8 cellular contexts compared by ENCODE assay signal in the genomic region with DNA sequence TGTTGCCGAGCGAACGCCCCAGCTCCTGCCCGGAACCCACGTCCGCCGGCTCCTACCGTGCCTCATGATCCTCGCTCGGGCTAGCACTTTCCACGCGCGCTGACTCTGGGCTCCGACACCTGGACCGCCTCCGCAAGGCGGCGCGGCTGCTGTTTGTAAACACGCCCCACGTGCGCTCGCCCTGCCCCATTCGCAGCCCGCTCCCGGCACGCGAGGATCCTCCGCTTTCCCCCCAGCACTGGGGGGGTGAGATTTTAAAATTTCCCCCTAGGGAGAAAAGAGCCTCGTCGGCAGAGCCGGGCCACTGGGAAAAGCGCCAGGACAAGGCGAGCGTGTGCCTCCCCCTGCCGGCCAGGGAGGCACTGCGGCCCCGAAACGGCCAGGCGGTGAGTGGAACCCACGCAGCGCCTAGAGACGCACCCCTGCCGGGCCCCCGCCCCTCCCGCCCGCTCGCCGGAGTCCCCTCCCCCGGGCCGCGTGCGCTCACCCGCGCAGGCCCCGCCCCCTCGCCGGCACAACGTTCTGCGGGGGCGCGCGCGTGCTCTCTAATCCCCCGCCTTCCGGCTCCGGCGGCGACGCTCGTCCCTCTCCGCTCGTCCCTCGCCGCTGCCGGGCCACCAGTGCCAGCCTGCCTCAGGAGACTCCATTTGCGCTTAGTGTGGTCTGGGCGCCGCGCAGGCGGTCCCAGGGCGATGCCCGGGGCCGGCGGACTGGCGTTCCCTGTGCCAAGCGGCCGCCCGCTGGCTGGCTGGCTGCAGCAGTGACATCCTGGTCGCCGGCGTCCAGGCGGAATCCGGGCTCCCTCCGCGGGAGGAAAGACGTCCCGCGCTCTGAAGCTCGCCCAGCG. TPM values are rescaled to one million over a fixed set of nuclear protein-coding genes. Genes with fewer than 3 reads are reported as not detected.
DNase-seq lines count a peak whose midpoint lies in the region; ATAC-seq and TF ChIP-seq lines count a peak whose summit lies in the region.

A gene (plus strand): TSS at position 548 of the 847 bp plus-strand sequence. CDS start 1,442 bp downstream, outside the sequence.

- H3K4me3 Mint-ChIP-seq in CD4-positive, alpha-beta T cell, result peak within 1 kb of the TSS; percentile 90
- H3K4me3 Mint-ChIP-seq in activated CD4-positive, alpha-beta memory T cell treated with anti-CD3 and anti-CD28 coated beads for 36 hours, result peak within 1 kb of the TSS; percentile 74

- H3K4me1 ChIP-seq in duodenal mucosa (ENCODE audit: control insufficient read depth in 1 of 2, insufficient read depth in 2 of 2, low read length in 2 of 2) (peaks cover 15 to 21% of the 10 kb centered on the region in 2 donors), lung (ENCODE audit: control insufficient read depth in 2 of 2, insufficient read depth in 2 of 2, low read length in 2 of 2) (peaks cover 0 to 2% of the 10 kb centered on the region in 2 donors)

- H3K9me3 Mint-ChIP-seq in CD4-positive, alpha-beta T cell, result peaks cover 2% of the 10 kb centered on the region
- H3K9me3 Mint-ChIP-seq in activated CD4-positive, alpha-beta memory T cell treated with anti-CD3 and anti-CD28 coated beads for 36 hours, result peaks cover 28% of the 10 kb centered on the region

- H3K9me3 ChIP-seq in CD4-positive, alpha-beta T cell (ENCODE audit: control insufficient read depth, low read length), result no peaks in the 10 kb centered on the region
- H3K9me3 ChIP-seq in duodenal mucosa (ENCODE audit: control insufficient read depth in 1 of 2, low read length in 2 of 2) (no peaks in the 10 kb centered on the region), lung (ENCODE audit: control insufficient read depth in 2 of 2, insufficient read depth in 1 of 2, low read length in 1 of 2) (no peaks in the 10 kb centered on the region)

- H3K27ac Mint-ChIP-seq in CD4-positive, alpha-beta T cell, result peak within 1 kb of the TSS; percentile 77
- H3K27ac Mint-ChIP-seq in activated CD4-positive, alpha-beta memory T cell treated with anti-CD3 and anti-CD28 coated beads for 36 hours, result no peak within 1 kb of the TSS

- intact Hi-C loops in CD4-positive, alpha-beta T cell (cut with DNase I, micrococcal nuclease), result loop anchor here (1.0 to 10.0 kb wide), 11 partner anchors 89 to 1886 kb away; a partner anchor contains a TSS
- intact Hi-C loops in activated CD4-positive, alpha-beta memory T cell treated with anti-CD3 and anti-CD28 coated beads for 36 hours (cut with micrococcal nuclease), result loop anchor here (1.0 to 10.0 kb wide), 9 partner anchors 82 to 726 kb away; a partner anchor contains a TSS

- no peaks in the 10 kb centered on the region for H3K27me3 ChIP-seq in CD4-positive, alpha-beta T cell (ENCODE audit: control insufficient read depth, insufficient read depth, low read length)
- H3K27me3 ChIP-seq in duodenal mucosa (ENCODE audit: control insufficient read depth in 1 of 2, insufficient read depth in 2 of 2, low read length in 2 of 2), result peaks cover 0 to 5% of the 10 kb centered on the region in 2 donors
- no peaks in the 10 kb centered on the region for H3K27me3 ChIP-seq in lung (ENCODE audit: control insufficient read depth, insufficient read depth)

- H3K27ac ChIP-seq in CD4-positive, alpha-beta T cell (ENCODE audit: low read depth, low read length), result peak within 1 kb of the TSS; percentile 52
- H3K27ac ChIP-seq in duodenal mucosa (ENCODE audit: low read depth, low read length) (peak within 1 kb of the TSS; percentile 78), lung (ENCODE audit: low read depth in 1 of 2, low read length in 1 of 2) (peak within 1 kb of the TSS; percentile 92 to 97)

- H3K27me3 Mint-ChIP-seq in CD4-positive, alpha-beta T cell, result no peaks in the 10 kb centered on the region
- peaks cover 11% of the 10 kb centered on the region for H3K27me3 Mint-ChIP-seq in activated CD4-positive, alpha-beta memory T cell treated with anti-CD3 and anti-CD28 coated beads for 36 hours

- peak; percentile 98 for TF ChIP-seq CTCF in CD4-positive, alpha-beta T cell (IDR thresholded peaks at IDR 0.05)
- no peak for TF ChIP-seq CTCF in lung (IDR thresholded peaks at IDR 0.05; ENCODE audit: control extremely low read depth, extremely low read depth)

- ATAC-seq in CD4-positive, alpha-beta T cell (ENCODE audit: poor library complexity), result peak; percentile 91
- peak; percentile 89 for ATAC-seq in GM19395 (IDR thresholded peaks at IDR 0.05; ENCODE audit: unreplicated experiment)
- peak; percentile 69 for ATAC-seq in HG03558 (IDR thresholded peaks at IDR 0.05; ENCODE audit: extremely low read depth, unreplicated experiment)
- peak; percentile 98 for ATAC-seq in lung (ENCODE audit: insufficient read depth, low FRiP score)

- H3K36me3 ChIP-seq in duodenal mucosa (ENCODE audit: control insufficient read depth in 1 of 2, insufficient read depth in 2 of 2, low read length in 2 of 2) (no peaks in the 10 kb centered on the region), lung (ENCODE audit: control insufficient read depth in 2 of 2, insufficient read depth in 2 of 2, low read length in 2 of 2) (no peaks in the 10 kb centered on the region)

- H3K4me1 Mint-ChIP-seq in CD4-positive, alpha-beta T cell (ENCODE audit: low read depth), result peaks cover 27% of the 10 kb centered on the region
- H3K4me1 Mint-ChIP-seq in activated CD4-positive, alpha-beta memory T cell treated with anti-CD3 and anti-CD28 coated beads for 36 hours (ENCODE audit: low read depth), result peaks cover 15% of the 10 kb centered on the region

- peaks cover 21% of the 10 kb centered on the region for H3K36me3 Mint-ChIP-seq in CD4-positive, alpha-beta T cell (ENCODE audit: low read depth)
- H3K36me3 Mint-ChIP-seq in activated CD4-positive, alpha-beta memory T cell treated with anti-CD3 and anti-CD28 coated beads for 36 hours, result peaks cover 15% of the 10 kb centered on the region

- CTCF ChIA-PET in CD4-positive, alpha-beta T cell (lab: Charles Lee), result no interaction called here
- CTCF ChIA-PET in activated CD4-positive, alpha-beta memory T cell treated with anti-CD3 and anti-CD28 coated beads for 36 hours (lab: Charles Lee), result no interaction called here

- WGBS in lung, 2 donors, result 0 to 1% methylated on average over 94 to 101 of the region's 101 CpGs

- POLR2A ChIA-PET in CD4-positive, alpha-beta T cell (lab: Charles Lee), result interaction anchor here (0.7 to 1.5 kb wide), 8 partner anchors 173 to 1891 kb away, joined by 3 read pairs; a partner anchor contains a TSS
- POLR2A ChIA-PET in activated CD4-positive, alpha-beta memory T cell treated with anti-CD3 and anti-CD28 coated beads for 36 hours (lab: Charles Lee), result no interaction called here

- H3K4me3 ChIP-seq in duodenal mucosa (ENCODE audit: low read depth in 1 of 2, low read length in 2 of 2) (peak within 1 kb of the TSS; percentile 82 to 85), lung (peak within 1 kb of the TSS; percentile 90)

- DNase-seq in CD4-positive, alpha-beta T cell, result peak; percentile 78 to 89 (median 86)
- peak; percentile 94 for DNase-seq in NCI-H69 (lab: John Stamatoyannopoulos, UW)
- peak; percentile 90 for DNase-seq in activated CD4-positive, alpha-beta memory T cell treated with anti-CD3 and anti-CD28 coated beads for 36 hours
- peak; percentile 85 for DNase-seq in lung (ENCODE audit: low spot score)
- DNase-seq in stimulated activated CD4-positive, alpha-beta T cell treated with anti-CD3 and anti-CD28 coated beads, TNF-alpha, amount 100 ng/mL, for 4 hours (ENCODE audit: low read depth in 3 of 3), result peak; percentile 78 to 84 (median 83)

- peak within 1 kb of the TSS; percentile 71 to 76 for H3K9ac ChIP-seq in duodenal mucosa (ENCODE audit: low read depth in 1 of 2, low read length in 2 of 2)

RNA-seq across cellular contexts. Expression of the gene that starts here (rescaled TPM):
- 1 to 10 TPM; 3.3 to 3.9 TPM for total RNA-seq in CD4-positive, alpha-beta T cell
- 1 to 10 TPM; 1.1 to 1.4 TPM for total RNA-seq in activated CD4-positive, alpha-beta memory T cell treated with anti-CD3 and anti-CD28 coated beads for 36 hours
- total RNA-seq in lung, result 1 to 10 TPM; 6.0 to 8.3 TPM
- 1 to 10 TPM; 2.5 to 2.7 TPM for polyA plus RNA-seq in lung

Comparison
In these comparisons a context has a peak if more than half of its experiments do, and no peak if none do; other contexts are left out.
1. Peak in every context shown above with its lines: DNase-seq, ATAC-seq, H3K4me3 ChIP-seq and H3K27ac ChIP-seq.